ENCODE assay signal across 8 cellular contexts in the genomic region with DNA sequence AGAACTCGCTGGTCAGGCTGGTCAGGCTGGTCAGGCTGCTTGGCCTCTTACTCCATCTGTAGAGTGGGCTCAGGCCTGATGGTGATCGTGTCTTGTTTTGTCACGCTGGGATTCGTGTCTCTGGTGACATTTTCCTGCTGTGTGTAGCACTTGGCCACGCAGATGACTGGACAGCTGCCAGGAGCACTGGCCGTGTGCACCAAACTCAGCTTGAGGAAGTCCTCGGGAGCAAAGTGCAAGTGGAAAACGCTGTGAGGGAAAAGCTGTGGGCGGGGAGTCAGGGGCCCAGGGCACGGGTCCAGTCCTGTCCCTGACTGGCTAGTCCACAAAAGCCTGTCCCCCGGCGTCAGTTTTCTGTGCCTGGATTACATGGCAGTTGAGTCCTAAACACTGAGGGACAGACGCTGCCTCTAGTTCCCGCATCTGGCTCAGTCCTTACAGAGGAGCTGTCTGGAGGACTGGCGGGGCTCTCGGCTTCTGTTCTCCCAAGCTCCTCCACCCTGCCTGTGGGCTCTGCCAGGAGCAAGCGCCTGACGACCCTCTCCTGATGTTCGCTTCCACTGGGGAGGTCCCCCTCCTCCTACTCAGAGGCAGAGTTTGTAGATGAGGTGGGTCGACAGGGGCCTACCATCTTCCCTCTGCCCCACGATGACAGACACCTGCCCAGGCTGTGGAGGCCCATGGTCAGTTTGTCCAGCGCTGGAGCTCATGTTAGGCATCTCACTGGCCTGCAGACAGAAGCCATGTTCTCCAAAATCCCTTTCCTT. TPM values are rescaled to one million over a fixed set of nuclear protein-coding genes. Genes with fewer than 3 reads are reported as not detected.
DNase-seq lines count a peak whose midpoint lies in the region; ATAC-seq and TF ChIP-seq lines count a peak whose summit lies in the region.

No MANE protein-coding gene starts in this region.

- TF ChIP-seq POLR2A in testis (IDR thresholded peaks at IDR 0.05) = no peak

- intact Hi-C loops in testis (cut with DNase I; ENCODE audit: low total_unique reads) = no loop called here

- peaks cover 6% of the 10 kb centered on the region for H3K27me3 Mint-ChIP-seq in CD4-positive, CD25-positive, alpha-beta regulatory T cell
- no peaks in the 10 kb centered on the region for H3K27me3 Mint-ChIP-seq in central memory CD8-positive, alpha-beta T cell

- WGBS in testis, 2 donors = 14 to 24% methylated on average over 16 to 22 of the region's 22 CpGs

- no peaks in the 10 kb centered on the region for H3K36me3 Mint-ChIP-seq in CD4-positive, CD25-positive, alpha-beta regulatory T cell
- peaks cover 4% of the 10 kb centered on the region for H3K36me3 Mint-ChIP-seq in central memory CD8-positive, alpha-beta T cell (ENCODE audit: insufficient read depth)

- no peak for ATAC-seq in CD4-positive, CD25-positive, alpha-beta regulatory T cell (ENCODE audit: low read depth in 2 of 2)
- no peak for ATAC-seq in central memory CD8-positive, alpha-beta T cell (replicated peaks; ENCODE audit: extremely low read depth, poor library complexity, severe bottlenecking)
- no peak for ATAC-seq in GM21786 (IDR thresholded peaks at IDR 0.05; ENCODE audit: unreplicated experiment)
- ATAC-seq in HG03095 (IDR thresholded peaks at IDR 0.05; ENCODE audit: unreplicated experiment) = no peak

- H3K4me1 Mint-ChIP-seq in CD4-positive, CD25-positive, alpha-beta regulatory T cell = peaks cover 0 to 30% (median 9%) of the 10 kb centered on the region in 4 donors
- peaks cover 18% of the 10 kb centered on the region for H3K4me1 Mint-ChIP-seq in central memory CD8-positive, alpha-beta T cell

- no peaks in the 10 kb centered on the region for H3K36me3 ChIP-seq in CD4-positive, CD25-positive, alpha-beta regulatory T cell (ENCODE audit: control insufficient read depth, insufficient read depth, low read length)
- no peaks in the 10 kb centered on the region for H3K36me3 ChIP-seq in testis (ENCODE audit: low read depth, missing control alignments)

- no peak for DNase-seq in CD4-positive, CD25-positive, alpha-beta regulatory T cell
- no peak for DNase-seq in Jurkat, Clone E6-1 (ENCODE audit: low read depth, low spot score)
- no peak for DNase-seq in central memory CD8-positive, alpha-beta T cell (ENCODE audit: low spot score in 2 of 2)
- DNase-seq in medulla oblongata (ENCODE audit: extremely low spot score) = peak; percentile 12
- no peak for DNase-seq in testis
- DNase-seq in effector CD4-positive, alpha-beta T cell = no peak

- peak overlapping the region; percentile 19 for H3K4me3 ChIP-seq in CD4-positive, CD25-positive, alpha-beta regulatory T cell (ENCODE audit: low read depth, low read length)
- H3K4me3 ChIP-seq in Jurkat, Clone E6-1 (ENCODE audit: low read length) = peak overlapping the region; percentile 22
- H3K4me3 ChIP-seq in testis = peak overlapping the region; percentile 42 to 60

- H3K27me3 ChIP-seq in CD4-positive, CD25-positive, alpha-beta regulatory T cell (ENCODE audit: control insufficient read depth, insufficient read depth, low read length) = no peaks in the 10 kb centered on the region
- no peaks in the 10 kb centered on the region for H3K27me3 ChIP-seq in testis

- no peak for TF ChIP-seq CTCF in testis (IDR thresholded peaks at IDR 0.05)

- H3K27ac Mint-ChIP-seq in CD4-positive, CD25-positive, alpha-beta regulatory T cell = peak overlapping the region in 2 of 3 donors; percentile 39 to 84
- H3K27ac Mint-ChIP-seq in central memory CD8-positive, alpha-beta T cell (ENCODE audit: low read depth) = peak overlapping the region; percentile 80

- no peaks in the 10 kb centered on the region for H3K9me3 ChIP-seq in CD4-positive, CD25-positive, alpha-beta regulatory T cell (ENCODE audit: control insufficient read depth in 2 of 2, low read length in 2 of 2)
- no peaks in the 10 kb centered on the region for H3K9me3 ChIP-seq in testis

- H3K4me1 ChIP-seq in CD4-positive, CD25-positive, alpha-beta regulatory T cell (ENCODE audit: control insufficient read depth, insufficient read depth, low read length, poor library complexity, severe bottlenecking) = peaks cover 21% of the 10 kb centered on the region
- peaks cover 21% of the 10 kb centered on the region for H3K4me1 ChIP-seq in testis

- peaks cover 0 to 2% (median 0%) of the 10 kb centered on the region in 7 donors for H3K9me3 Mint-ChIP-seq in CD4-positive, CD25-positive, alpha-beta regulatory T cell
- H3K9me3 Mint-ChIP-seq in central memory CD8-positive, alpha-beta T cell = no peaks in the 10 kb centered on the region

- H3K4me3 Mint-ChIP-seq in CD4-positive, CD25-positive, alpha-beta regulatory T cell = peak overlapping the region; percentile 89 to 94 (median 92)
- H3K4me3 Mint-ChIP-seq in central memory CD8-positive, alpha-beta T cell = peak overlapping the region; percentile 83

- peak overlapping the region; percentile 47 for H3K27ac ChIP-seq in CD4-positive, CD25-positive, alpha-beta regulatory T cell (ENCODE audit: insufficient read depth, low read length, poor library complexity, severe bottlenecking)
- no peak overlapping the region for H3K27ac ChIP-seq in testis

RNA-seq across cellular contexts. Expression of a gene that starts 35.9 kb away (rescaled TPM):
- total RNA-seq in CD4-positive, CD25-positive, alpha-beta regulatory T cell = 46.1 TPM
- polyA plus RNA-seq in CD4-positive, CD25-positive, alpha-beta regulatory T cell = 10 to 100 TPM; 43.6 to 62.4 (median 53.2) TPM
- polyA plus RNA-seq in Jurkat, Clone E6-1 (2012; ENCODE audit: insufficient read depth, insufficient read length) = 106 TPM
- 10 to 100 TPM; 40.8 to 58.5 TPM for total RNA-seq in testis
- 88.6 TPM for polyA plus RNA-seq in testis (ENCODE audit: insufficient read depth, low read depth, low replicate concordance)
